Comparison of ENCODE assay signal across 8 cellular contexts in the genomic region with DNA sequence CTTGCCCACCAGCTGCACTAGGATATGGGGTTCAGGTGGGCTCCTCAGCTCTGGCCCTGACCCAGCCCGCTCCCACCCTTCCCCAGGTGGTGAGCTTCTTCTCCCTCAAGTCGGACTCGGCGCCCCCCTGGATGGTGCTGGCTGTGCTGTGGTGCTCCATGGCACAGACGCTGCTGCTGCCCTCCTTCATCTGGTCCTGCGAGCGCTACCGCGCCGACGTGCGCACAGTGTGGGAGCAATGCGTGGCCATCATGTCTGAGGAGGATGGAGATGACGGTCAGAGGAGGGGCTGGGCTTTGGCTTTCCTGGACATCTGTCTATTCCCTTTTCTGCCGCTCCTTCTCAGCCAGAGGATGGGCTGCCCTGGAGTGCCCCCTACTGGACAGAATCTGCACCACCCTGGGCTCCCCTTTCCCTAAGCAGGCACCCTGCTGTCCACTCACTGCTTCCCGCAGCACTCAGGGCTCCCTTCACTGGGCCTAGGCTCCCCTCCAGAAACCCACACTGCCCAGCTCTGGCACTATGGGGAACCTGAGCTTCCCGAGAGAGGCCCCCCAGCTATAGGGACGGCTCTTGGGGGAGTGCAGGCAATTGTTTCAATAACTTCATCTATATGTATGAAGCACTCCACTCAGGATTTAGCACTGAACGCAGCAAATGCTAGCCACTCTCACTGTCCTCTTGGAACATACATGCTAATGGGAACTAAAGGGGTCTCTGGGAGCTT. TPM values are rescaled to one million over a fixed set of nuclear protein-coding genes. Genes with fewer than 3 reads are reported as not detected.
A peak's percentile ranks its signal among the peaks of the same experiment; 100 is the strongest.
DNase-seq lines count a peak whose midpoint lies in the region; ATAC-seq and TF ChIP-seq lines count a peak whose summit lies in the region.

No MANE protein-coding gene starts in this region.

- no peaks in the 10 kb centered on the region for H3K9me3 Mint-ChIP-seq in activated naive CD4-positive, alpha-beta T cell treated with anti-CD3 and anti-CD28 coated beads, Interleukin-2, amount 10 ng/mL, durations not matched to agents 7 days and 5 days

- peaks cover 6% of the 10 kb centered on the region for H3K27me3 ChIP-seq in GM06990 (replicated peaks; ENCODE audit: control insufficient read depth, insufficient read depth, low read length)
- peaks cover 26% of the 10 kb centered on the region for H3K27me3 ChIP-seq in MG63
- no peaks in the 10 kb centered on the region for H3K27me3 ChIP-seq in ovary
- no peaks in the 10 kb centered on the region for H3K27me3 ChIP-seq in testis

- H3K9me3 ChIP-seq in MG63 (no peaks in the 10 kb centered on the region), ovary (no peaks in the 10 kb centered on the region), testis (no peaks in the 10 kb centered on the region)

- intact Hi-C loops in ovary (cut with DNase I), result loop anchor here in 3 of 4 donors (5.0 kb wide), 3 partner anchors 73 to 208 kb away; partner anchors contain the start of gene MLF2 (in 2 of the 3)
- intact Hi-C loops in testis (cut with DNase I; ENCODE audit: low total_unique reads), result loop anchor here (10.0 kb wide), 1 partner anchor 51 kb away; the partner anchor contains the start of gene LAG3

- H3K27ac ChIP-seq in ovary (no peak overlapping the region), testis (no peak overlapping the region)

- 5 to 7% (median 6%) methylated on average over 19 of the region's 19 CpGs for WGBS in ovary, 3 donors
- 18 to 52% methylated on average over 3 to 19 of the region's 19 CpGs for WGBS in testis, 2 donors

- no peak for TF ChIP-seq EP300 in ovary (IDR thresholded peaks at IDR 0.05)

- H3K4me1 ChIP-seq in ovary (ENCODE audit: insufficient read depth) (peaks cover 14% of the 10 kb centered on the region), testis (peaks cover 15% of the 10 kb centered on the region)

- DNase-seq in GM06990 (ENCODE audit: extremely low read depth, insufficient read length) (no peak), MG63 (peak; percentile 75), SK-N-DZ (ENCODE audit: low spot score) (peak; percentile 92), glomerular endothelial cell (ENCODE audit: extremely low read depth, low read depth, low spot score) (peak; percentile 50), ovary (peak; percentile 73 to 91 (median 90)), testis (peak; percentile 89)
- DNase-seq in activated naive CD4-positive, alpha-beta T cell treated with anti-CD3 and anti-CD28 coated beads, Interleukin-2, amount 10 ng/mL, durations not matched to agents 7 days and 5 days, result peak; percentile 89

- H3K36me3 Mint-ChIP-seq in activated naive CD4-positive, alpha-beta T cell treated with anti-CD3 and anti-CD28 coated beads, Interleukin-2, amount 10 ng/mL, durations not matched to agents 7 days and 5 days, result no peaks in the 10 kb centered on the region

- peaks cover 99% of the 10 kb centered on the region for H3K27me3 Mint-ChIP-seq in activated naive CD4-positive, alpha-beta T cell treated with anti-CD3 and anti-CD28 coated beads, Interleukin-2, amount 10 ng/mL, durations not matched to agents 7 days and 5 days

- H3K4me1 Mint-ChIP-seq in activated naive CD4-positive, alpha-beta T cell treated with anti-CD3 and anti-CD28 coated beads, Interleukin-2, amount 10 ng/mL, durations not matched to agents 7 days and 5 days, result peaks cover 38% of the 10 kb centered on the region

- no peaks in the 10 kb centered on the region for H3K36me3 ChIP-seq in GM06990 (ENCODE audit: control insufficient read depth, insufficient read depth, low read length)
- no peaks in the 10 kb centered on the region for H3K36me3 ChIP-seq in MG63
- no peaks in the 10 kb centered on the region for H3K36me3 ChIP-seq in ovary
- no peaks in the 10 kb centered on the region for H3K36me3 ChIP-seq in testis (ENCODE audit: low read depth, missing control alignments)

- peak; percentile 72 for TF ChIP-seq CTCF in GM06990 (IDR thresholded peaks at IDR 0.05; ENCODE audit: insufficient read depth, low read length, poor library complexity, severe bottlenecking)
- peak; percentile 87 to 91 (median 89) for TF ChIP-seq CTCF in ovary (IDR thresholded peaks at IDR 0.05)
- TF ChIP-seq CTCF in testis (IDR thresholded peaks at IDR 0.05), result peak; percentile 89 to 92 (median 89)

- ATAC-seq in GM19467 (IDR thresholded peaks at IDR 0.05; ENCODE audit: unreplicated experiment), result no peak

- no peak overlapping the region for H3K4me3 Mint-ChIP-seq in activated naive CD4-positive, alpha-beta T cell treated with anti-CD3 and anti-CD28 coated beads, Interleukin-2, amount 10 ng/mL, durations not matched to agents 7 days and 5 days

- TF ChIP-seq POLR2A in ovary (IDR thresholded peaks at IDR 0.05) (no peak), testis (IDR thresholded peaks at IDR 0.05) (no peak)

- H3K4me3 ChIP-seq in GM06990 (replicated peaks; ENCODE audit: low read depth, low read length) (no peak overlapping the region), MG63 (no peak overlapping the region), ovary (peak overlapping the region; percentile 22), testis (no peak overlapping the region)

- H3K27ac Mint-ChIP-seq in activated naive CD4-positive, alpha-beta T cell treated with anti-CD3 and anti-CD28 coated beads, Interleukin-2, amount 10 ng/mL, durations not matched to agents 7 days and 5 days, result no peak overlapping the region

- CTCF ChIA-PET in activated naive CD4-positive, alpha-beta T cell treated with anti-CD3 and anti-CD28 coated beads, Interleukin-2, amount 10 ng/mL, durations not matched to agents 7 days and 5 days (lab: Charles Lee), result interaction anchor here (0.6 to 7.8 kb wide), 34 partner anchors 9 to 223 kb away, joined by 3 to 91 read pairs (median 4); partner anchors contain the start of genes CDCA3, MLF2, USP5 and ZNF384

RNA-seq across cellular contexts. Expression of gene P3H3, which starts 2.6 kb away (rescaled TPM):
- 19.4 and 45.6 TPM in 2 replicates for total RNA-seq in MG63 (2014; rRNA removed; shearing (Covaris generic); ENCODE audit: low replicate concordance)
- polyA plus RNA-seq in SK-N-DZ (2014; cell fraction: cytosol; rRNA removed), result 34.5 and 38.9 TPM in 2 replicates
- 221 and 272 TPM in 2 replicates for polyA plus RNA-seq in SK-N-DZ (2014; cell fraction: nucleus; rRNA removed)
- total RNA-seq in glomerular endothelial cell (53.8 and 87.9 TPM in 2 replicates), ovary (10 to 100 TPM; 24.0 to 92.3 (median 70.2) TPM), testis (10 to 100 TPM; 13.1 to 18.8 TPM)
- polyA plus RNA-seq in ovary (10 to 100 TPM in 1 of 2 donors, 1 to 10 TPM in 1; 4.7 to 48.8 TPM), testis (ENCODE audit: insufficient read depth, low read depth, low replicate concordance) (19.2 TPM)

RNA-seq across cellular contexts. Expression of gene GPR162, which starts 3.9 kb away (rescaled TPM):
- total RNA-seq in MG63 (2014; rRNA removed; shearing (Covaris generic); ENCODE audit: low replicate concordance), result not detected in 2 replicates
- 37.5 and 46.0 TPM in 2 replicates for polyA plus RNA-seq in SK-N-DZ (2014; cell fraction: cytosol; rRNA removed)
- 70.7 and 77.4 TPM in 2 replicates for polyA plus RNA-seq in SK-N-DZ (2014; cell fraction: nucleus; rRNA removed)
- total RNA-seq in glomerular endothelial cell, result 2.0 and 3.7 TPM in 2 replicates
- 10 to 100 TPM in 2 of 7 donors, 1 to 10 TPM in 4, under 1 TPM in 1; 0.60 to 12.0 (median 7.6) TPM for total RNA-seq in ovary
- polyA plus RNA-seq in ovary, result 1 to 10 TPM; 1.2 to 9.0 TPM
- 1 to 10 TPM in 1 of 2 donors, under 1 TPM in 1; 0.94 to 2.2 TPM for total RNA-seq in testis
- polyA plus RNA-seq in testis (ENCODE audit: insufficient read depth, low read depth, low replicate concordance), result 1.8 TPM

RNA-seq across cellular contexts. Expression of gene GNB3, which starts 15.2 kb away (rescaled TPM):
- total RNA-seq in MG63 (2014; rRNA removed; shearing (Covaris generic); ENCODE audit: low replicate concordance), result 0.43 TPM in 1 of 2 replicates, not detected in the other
- 8.4 and 16.4 TPM in 2 replicates for polyA plus RNA-seq in SK-N-DZ (2014; cell fraction: cytosol; rRNA removed)
- polyA plus RNA-seq in SK-N-DZ (2014; cell fraction: nucleus; rRNA removed), result 110 and 150 TPM in 2 replicates
- 0.39 and 2.3 TPM in 2 replicates for total RNA-seq in glomerular endothelial cell
- total RNA-seq in ovary, result 10 to 100 TPM in 5 of 7 donors, 1 to 10 TPM in 1, under 1 TPM in 1; 0.34 to 15.0 (median 11.0) TPM
- polyA plus RNA-seq in ovary, result 1 to 10 TPM; 1.8 to 7.8 TPM
- total RNA-seq in testis, result 1 to 10 TPM; 4.8 to 5.0 TPM
- 1.6 TPM for polyA plus RNA-seq in testis (ENCODE audit: insufficient read depth, low read depth, low replicate concordance)

RNA-seq across cellular contexts. Expression of gene CDCA3, which starts 25.5 kb away (rescaled TPM):
- total RNA-seq in MG63 (2014; rRNA removed; shearing (Covaris generic); ENCODE audit: low replicate concordance), result 29.8 and 110 TPM in 2 replicates
- polyA plus RNA-seq in SK-N-DZ (2014; cell fraction: cytosol; rRNA removed), result 72.9 and 97.2 TPM in 2 replicates
- 191 and 199 TPM in 2 replicates for polyA plus RNA-seq in SK-N-DZ (2014; cell fraction: nucleus; rRNA removed)
- total RNA-seq in glomerular endothelial cell, result 6.0 and 14.6 TPM in 2 replicates
- 1 to 10 TPM in 2 of 7 donors, under 1 TPM in 5; 0.18 to 1.6 (median 0.74) TPM for total RNA-seq in ovary
- polyA plus RNA-seq in ovary, result 1 to 10 TPM in 1 of 2 donors, under 1 TPM in 1; 0.68 to 1.6 TPM
- total RNA-seq in testis, result 10 to 100 TPM; 27.5 to 43.5 TPM
- polyA plus RNA-seq in testis (ENCODE audit: insufficient read depth, low read depth, low replicate concordance), result 81.7 TPM

RNA-seq across cellular contexts. Expression of gene USP5, which starts 26.4 kb away (rescaled TPM):
- total RNA-seq in MG63 (2014; rRNA removed; shearing (Covaris generic); ENCODE audit: low replicate concordance), result 104 and 143 TPM in 2 replicates
- 126 and 127 TPM in 2 replicates for polyA plus RNA-seq in SK-N-DZ (2014; cell fraction: cytosol; rRNA removed)
- polyA plus RNA-seq in SK-N-DZ (2014; cell fraction: nucleus; rRNA removed), result 193 and 196 TPM in 2 replicates
- total RNA-seq in glomerular endothelial cell (74.8 and 77.1 TPM in 2 replicates), ovary (10 to 100 TPM; 13.9 to 84.3 (median 63.0) TPM), testis (10 to 100 TPM; 96.1 to 97.5 TPM)
- polyA plus RNA-seq in ovary (10 to 100 TPM; 23.7 to 30.1 TPM), testis (ENCODE audit: insufficient read depth, low read depth, low replicate concordance) (154 TPM)
